1 cellular context compared by ENCODE assay signal in the genomic region with DNA sequence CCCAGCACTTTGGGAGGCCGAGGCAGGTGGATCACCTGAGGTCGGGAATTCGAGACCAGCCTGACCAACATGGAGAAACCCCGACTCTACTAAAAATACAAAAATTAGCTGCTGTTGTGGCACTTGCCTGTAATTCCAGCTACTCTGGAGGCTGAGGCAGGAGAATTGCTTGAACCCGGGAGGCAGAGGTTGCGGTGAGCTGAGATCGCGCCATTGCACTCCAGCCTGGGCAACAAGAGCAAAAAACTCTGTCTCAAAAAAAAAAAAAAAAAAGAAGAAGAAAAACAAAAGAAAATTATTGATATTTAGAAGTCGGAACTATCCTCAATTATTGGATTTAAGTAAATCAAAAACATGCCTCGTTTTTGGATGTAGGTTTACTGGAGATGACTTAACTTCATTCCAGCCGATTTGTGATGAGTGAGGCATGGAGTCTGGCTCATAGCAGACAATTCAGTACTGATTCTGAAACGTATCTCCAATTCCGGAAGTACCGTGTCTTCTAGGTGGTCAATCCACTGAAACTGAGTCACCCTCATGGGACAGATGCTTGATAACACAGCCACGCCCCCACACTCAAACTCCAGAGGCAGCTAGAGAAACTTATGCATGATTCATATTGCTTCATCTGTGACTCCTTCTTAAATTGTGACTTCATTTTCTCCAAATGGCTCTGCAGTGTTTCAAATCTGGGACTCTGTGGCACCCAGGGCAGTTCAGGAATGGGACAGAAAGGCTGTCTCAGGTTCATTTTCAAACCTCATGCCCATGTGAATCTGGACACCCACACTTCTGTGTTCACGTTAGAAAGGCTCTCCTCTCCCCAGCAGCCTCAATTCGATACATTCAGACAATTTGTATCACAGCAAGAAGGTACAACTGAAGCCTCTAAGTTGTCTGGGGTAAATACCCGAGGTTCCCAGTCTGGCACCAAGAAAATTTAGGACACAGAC.
TF ChIP-seq lines count a peak whose summit lies in the region.

No MANE protein-coding gene starts in this region.

TF ChIP-seq in K562, 482 proteins besides CTCF, POLR2A, EP300 and RAD21 (continued from another document):
- TF ChIP-seq CLOCK (CRISPR knock-in tag; IDR thresholded peaks at IDR 0.05; ENCODE audit: borderline replicate concordance) (no peak), PBX2 (CRISPR knock-in tag; IDR thresholded peaks at IDR 0.05; ENCODE audit: low read depth) (no peak), PBX2 (tag; conservative IDR thresholded peaks at IDR 0.05; ENCODE audit: low read depth) (0 out of 2 replicates have a peak, but pooled peaks have one; percentile 17), SMAD2 (IDR thresholded peaks at IDR 0.05; ENCODE audit: low read depth, low read length) (no peak), SNAPC5 (CRISPR knock-in tag; IDR thresholded peaks at IDR 0.05) (no peak), JUNB (CRISPR knock-in tag; conservative IDR thresholded peaks at IDR 0.05) (peak; percentile 59; the same call in 1 of the 2 replicates), ARID3B (CRISPR knock-in tag; IDR thresholded peaks at IDR 0.05; ENCODE audit: borderline replicate concordance) (no peak), USF1 (CRISPR knock-in tag; IDR thresholded peaks at IDR 0.05) (no peak), ZNF384 (IDR thresholded peaks at IDR 0.05; ENCODE audit: low read depth, low read length) (no peak), MBD2 (IDR thresholded peaks at IDR 0.05; ENCODE audit: borderline replicate concordance, low read depth) (no peak), JUN (IDR thresholded peaks at IDR 0.05; ENCODE audit: borderline replicate concordance, low read depth, low read length) (peak; percentile 98), JUN (CRISPR knock-in tag; IDR thresholded peaks at IDR 0.05; ENCODE audit: borderline replicate concordance) (no peak), RBM15 (IDR thresholded peaks at IDR 0.05; ENCODE audit: insufficient read depth, low read length) (no peak), NFE2L1 (tag; IDR thresholded peaks at IDR 0.05; ENCODE audit: borderline replicate concordance, low read depth) (no peak), U2AF2 (optimal IDR thresholded peaks at IDR 0.05; ENCODE audit: low read depth, low read length) (no peak), POLR2H (tag; IDR thresholded peaks at IDR 0.05; ENCODE audit: low read depth) (0 out of 2 replicates have a peak, but pooled peaks have one; percentile 46), POLR2G (IDR thresholded peaks at IDR 0.05; ENCODE audit: low read depth, low read length) (no peak), U2AF1 (optimal IDR thresholded peaks at IDR 0.05; ENCODE audit: low read depth, low read length) (no peak), POLR2AphosphoS5 (IDR thresholded peaks at IDR 0.05; ENCODE audit: control insufficient read depth, insufficient read depth, low read depth, low read length) (no peak), ARID4B (CRISPR knock-in tag; IDR thresholded peaks at IDR 0.05) (no peak), PHTF2 (CRISPR knock-in tag; IDR thresholded peaks at IDR 0.05) (no peak), PML (IDR thresholded peaks at IDR 0.05; ENCODE audit: low read length) (no peak), TAF15 (IDR thresholded peaks at IDR 0.05; ENCODE audit: low read depth, low read length) (no peak), RBM39 (optimal IDR thresholded peaks at IDR 0.05; ENCODE audit: low read depth, low read length) (no peak), ZNF449 (CRISPR knock-in tag; IDR thresholded peaks at IDR 0.05) (no peak), NFE2 (IDR thresholded peaks at IDR 0.05; ENCODE audit: low read depth) (peak; percentile 73), NR2F6 (CRISPR knock-in tag; IDR thresholded peaks at IDR 0.05) (no peak), CXXC5 (CRISPR knock-in tag; IDR thresholded peaks at IDR 0.05) (peak; percentile 10; the same call in 1 of the 2 replicates)
